ENCODE assay signal across 22 cellular contexts in the genomic region with DNA sequence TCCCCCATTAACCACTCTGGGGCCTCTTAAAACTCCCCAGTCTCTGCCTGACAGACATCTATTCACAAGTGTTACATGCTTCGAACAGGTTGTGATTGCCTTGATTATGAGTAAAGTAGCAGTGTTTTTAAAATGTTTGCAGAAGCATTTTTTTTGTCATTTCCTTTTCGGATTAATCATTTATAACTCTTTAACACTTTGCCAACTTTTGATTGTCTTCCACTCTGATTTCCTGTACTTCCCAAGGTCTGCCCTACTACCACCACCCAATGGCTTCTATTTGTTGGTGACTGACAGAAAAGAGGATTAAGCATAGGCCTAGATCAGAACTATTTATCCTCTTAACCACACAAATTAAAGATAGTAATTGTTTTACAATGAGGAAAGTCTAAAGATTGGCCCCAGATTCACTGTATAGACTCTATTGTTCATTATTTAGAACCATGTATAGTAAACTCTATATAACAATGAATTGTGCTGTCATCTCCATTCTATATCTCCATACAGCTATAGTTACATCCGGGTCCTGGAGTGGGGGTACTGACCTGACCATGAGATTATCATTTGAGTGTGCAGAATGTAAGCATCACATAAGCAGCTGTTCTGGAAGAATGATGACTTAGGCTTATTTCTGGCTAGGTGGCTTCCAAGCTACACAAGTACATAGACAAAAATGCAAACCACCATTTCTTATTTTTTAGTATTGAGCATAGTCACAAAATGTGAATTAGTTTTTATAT.
"Had no signal": no experiment of that assay in that cellular context is flagged by ENCODE, and none has a peak within 500 bp of the region (broad histone marks: within the 10 kb centered on the region; RNA-seq: fewer than 3 reads in every experiment).

No MANE protein-coding gene starts in this region.

- ATAC-seq: gastrocnemius medialis; heart right ventricle; left cardiac atrium; left ventricle myocardium superior; naive thymus-derived CD4-positive, alpha-beta T cell; right cardiac atrium; stimulated activated effector memory CD8-positive, alpha-beta T cell treated with anti-CD3 and anti-CD28 coated beads, Interleukin-12 subunit alpha, Interleukin-12 subunit beta, amount 100 ng/mL, for 72 hours; stimulated activated naive CD8-positive, alpha-beta T cell treated with anti-CD3 and anti-CD28 coated beads, Interleukin-15, Interleukin-2, amounts not matched to agents 100 U/mL and 50 U/mL, for 24 hours had no signal

- H3K36me3 ChIP-seq: esophagus muscularis mucosa, gastrocnemius medialis, heart right ventricle, neutrophil, suprapubic skin, thyroid gland, uterus had no signal

- H3K4me1 ChIP-seq: gastrocnemius medialis, thyroid gland, uterus had no signal

- H3K27ac ChIP-seq: coronary artery, dorsolateral prefrontal cortex, epithelial cell of prostate, esophagus muscularis mucosa, gastrocnemius medialis, heart right ventricle, neutrophil, suprapubic skin, thyroid gland, uterus had no signal

- DNase-seq: dorsolateral prefrontal cortex; effector memory CD4-positive, alpha-beta T cell; gastrocnemius medialis; heart right ventricle; left cardiac atrium; left ventricle myocardium superior; mammary epithelial cell; naive thymus-derived CD4-positive, alpha-beta T cell; posterior cingulate gyrus; right cardiac atrium; stimulated activated CD4-positive, alpha-beta T cell treated with anti-CD3 and anti-CD28 coated beads, Interleukin-2, amount 100 ng/mL, for 48 hours; stimulated activated CD8-positive, alpha-beta memory T cell treated with anti-CD3 and anti-CD28 coated beads, Interleukin-4, amount 100 ng/mL, for 48 hours; stimulated activated naive CD8-positive, alpha-beta T cell treated with anti-CD3 and anti-CD28 coated beads, Interleukin-15, Interleukin-2, amounts not matched to agents 100 U/mL and 50 U/mL, for 24 hours; thyroid gland; uterus had no signal

- H3K4me3 ChIP-seq: coronary artery, dorsolateral prefrontal cortex, esophagus muscularis mucosa, gastrocnemius medialis, heart right ventricle, smooth muscle cell, suprapubic skin, thyroid gland, uterus had no signal

- H3K9me3 ChIP-seq: esophagus muscularis mucosa, gastrocnemius medialis, heart right ventricle, neutrophil, suprapubic skin, thyroid gland, uterus had no signal

- H3K4me2 ChIP-seq: smooth muscle cell had no signal

- H3K27me3 ChIP-seq: esophagus muscularis mucosa, gastrocnemius medialis, heart right ventricle, neutrophil, suprapubic skin, thyroid gland, uterus had no signal
